In the genomic region with DNA sequence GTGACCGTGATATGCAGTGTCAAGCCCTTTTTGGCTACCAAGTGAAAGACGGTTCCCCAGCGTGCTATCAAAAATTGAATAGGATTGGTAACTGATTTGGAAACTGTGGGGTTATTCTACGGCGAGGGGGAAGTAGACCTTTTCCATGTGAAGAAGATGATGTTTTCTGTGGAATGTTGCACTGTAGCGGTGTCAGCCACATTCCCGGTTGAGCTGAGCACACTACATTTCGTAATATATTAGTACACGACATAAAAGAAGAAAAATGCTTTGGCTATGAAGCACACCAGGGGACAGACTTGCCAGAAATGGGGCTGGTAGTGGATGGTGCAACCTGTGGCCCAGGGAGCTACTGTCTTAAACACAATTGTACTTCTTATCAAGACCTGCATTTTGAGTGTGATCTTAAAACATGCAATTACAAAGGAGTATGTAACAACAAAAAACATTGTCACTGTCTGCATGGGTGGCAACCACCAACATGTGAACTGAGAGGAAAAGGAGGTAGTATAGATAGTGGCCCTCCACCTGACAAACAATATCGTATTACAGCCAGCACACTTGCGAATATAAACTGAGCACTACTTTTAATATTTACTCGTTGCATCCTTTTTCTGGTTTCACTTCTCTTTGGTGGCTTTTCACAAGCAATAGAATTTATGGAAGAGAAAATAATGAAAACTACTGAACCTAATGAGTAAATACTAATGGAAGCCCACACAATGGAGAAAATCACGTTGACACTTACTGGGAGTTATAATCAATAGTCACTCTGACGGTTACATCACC, we compare ENCODE assay signal across 1 cellular context. TPM values are rescaled to one million over a fixed set of nuclear protein-coding genes. Genes with fewer than 3 reads are reported as not detected.
"Had no signal": no experiment of that assay in that cellular context is flagged by ENCODE, and none has a peak within 500 bp of the region (broad histone marks: within the 10 kb centered on the region; RNA-seq: fewer than 3 reads in every experiment).

No MANE protein-coding gene starts in this region.

RNA-seq across cellular contexts. Expression of a gene that starts 43.2 kb away (rescaled TPM):
- polyA plus RNA-seq: aorta had no signal
